ENCODE assay signal across 8 cellular contexts in genomic region chr6:2733324-2733723, GRCh38. TPM values are rescaled to one million over a fixed set of nuclear protein-coding genes. Genes with fewer than 3 reads are reported as not detected.
DNase-seq lines count a peak whose midpoint lies in the region; ATAC-seq and TF ChIP-seq lines count a peak whose summit lies in the region.

No MANE protein-coding gene starts in this region.

- no peak overlapping the region for H3K4me3 ChIP-seq in gastroesophageal sphincter
- no peak overlapping the region for H3K4me3 ChIP-seq in mesendoderm (ENCODE audit: low read length)

- no peaks in the 10 kb centered on the region for H3K79me2 ChIP-seq in mesendoderm (ENCODE audit: control insufficient read depth, insufficient read depth, low read length)

- no peak overlapping the region for H3K4me2 ChIP-seq in mesendoderm (ENCODE audit: low read length)

- no peaks in the 10 kb centered on the region for H3K79me1 ChIP-seq in mesendoderm (ENCODE audit: low read length)

- TF ChIP-seq EP300 in gastroesophageal sphincter (IDR thresholded peaks at IDR 0.05), result no peak

- WGBS in gastroesophageal sphincter (ENCODE audit: low coverage in 1 of 2), 2 donors, result 57 to 89% methylated on average over 5 of the region's 5 CpGs
- no CpG with 5 or more reads among the region's 5 CpGs for whole genome bisulfite sequencing in mesendoderm (ENCODE audit: extremely low coverage, insufficient coverage, low lambda C conversion rate)

- no peak overlapping the region for H3K18ac ChIP-seq in mesendoderm (ENCODE audit: low read length)

- H3K4me1 ChIP-seq in gastroesophageal sphincter (peaks cover 0 to 49% (median 4%) of the 10 kb centered on the region in 3 donors), mesendoderm (ENCODE audit: control insufficient read depth, low read depth, low read length) (peaks cover 3% of the 10 kb centered on the region)

- no peaks in the 10 kb centered on the region for H3K27me3 ChIP-seq in gastroesophageal sphincter
- H3K27me3 ChIP-seq in mesendoderm (ENCODE audit: insufficient read depth, low read length, poor library complexity), result no peaks in the 10 kb centered on the region

- no peak overlapping the region for H2BK120ac ChIP-seq in mesendoderm (ENCODE audit: low read depth, low read length)

- no peak overlapping the region for H3K56ac ChIP-seq in mesendoderm (ENCODE audit: low read length)

- H4K8ac ChIP-seq in mesendoderm (ENCODE audit: low read depth, low read length), result no peak overlapping the region

- H3K36me3 Mint-ChIP-seq in chondrocyte (ENCODE audit: low read depth), result no peaks in the 10 kb centered on the region

- H3K4me1 Mint-ChIP-seq in chondrocyte (ENCODE audit: low read depth), result peaks cover 20% of the 10 kb centered on the region

- TF ChIP-seq CTCF in gastroesophageal sphincter (IDR thresholded peaks at IDR 0.05) (no peak), chondrocyte (IDR thresholded peaks at IDR 0.05) (no peak)

- H3K4ac ChIP-seq in mesendoderm (ENCODE audit: low read depth, low read length), result no peak overlapping the region

- TF ChIP-seq POLR2A in gastroesophageal sphincter (IDR thresholded peaks at IDR 0.05), result no peak

- no peaks in the 10 kb centered on the region for H3K9me3 Mint-ChIP-seq in chondrocyte (ENCODE audit: low read depth)

- H3K4me3 Mint-ChIP-seq in chondrocyte (ENCODE audit: unreplicated experiment), result no peak overlapping the region

- H3K27ac ChIP-seq in gastroesophageal sphincter, result peak overlapping the region in 2 of 4 donors; percentile 5 to 54
- no peak overlapping the region for H3K27ac ChIP-seq in mesendoderm (ENCODE audit: low read depth, low read length)

- H3K23ac ChIP-seq in mesendoderm (ENCODE audit: low read length), result no peak overlapping the region

- H3K9ac ChIP-seq in mesendoderm (ENCODE audit: low read length), result no peak overlapping the region

- ATAC-seq in GM18868 (IDR thresholded peaks at IDR 0.05; ENCODE audit: unreplicated experiment) (peak; percentile 97), HG02885 (IDR thresholded peaks at IDR 0.05; ENCODE audit: poor library complexity, unreplicated experiment) (peak; percentile 96), gastroesophageal sphincter (peak; percentile 79)

- DNase-seq in RKO (ENCODE audit: low spot score) (peak; percentile 50), LoVo (ENCODE audit: low spot score) (no peak), chondrocyte (ENCODE audit: low spot score) (no peak), mesendoderm (no peak)
- DNase-seq in stimulated activated CD8-positive, alpha-beta memory T cell treated with anti-CD3 and anti-CD28 coated beads, Interleukin-4, amount 100 ng/mL, for 24 hours (ENCODE audit: low read depth), result peak; percentile 9

- H2BK15ac ChIP-seq in mesendoderm (replicated peaks; ENCODE audit: low read depth), result no peak overlapping the region

- no peak overlapping the region for H2BK5ac ChIP-seq in mesendoderm (ENCODE audit: low read length)

- H3K36me3 ChIP-seq in gastroesophageal sphincter, result no peaks in the 10 kb centered on the region
- no peaks in the 10 kb centered on the region for H3K36me3 ChIP-seq in mesendoderm (ENCODE audit: control insufficient read depth, insufficient read depth, low read length)

- H3K27me3 Mint-ChIP-seq in chondrocyte (ENCODE audit: low read depth), result no peaks in the 10 kb centered on the region

- H3K9me3 ChIP-seq in gastroesophageal sphincter, result no peaks in the 10 kb centered on the region

- H2AK5ac ChIP-seq in mesendoderm (ENCODE audit: low read length), result no peak overlapping the region

- H3K27ac Mint-ChIP-seq in chondrocyte (ENCODE audit: unreplicated experiment), result no peak overlapping the region

- H4K5ac ChIP-seq in mesendoderm (ENCODE audit: low read length), result no peak overlapping the region

RNA-seq across cellular contexts. Expression of gene MYLK4, which starts 17.4 kb away (rescaled TPM):
- total RNA-seq in gastroesophageal sphincter (1 to 10 TPM in 1 of 4 donors, under 1 TPM in 3; 0.31 to 1.2 (median 0.56) TPM), chondrocyte (0.99 to 1.1 TPM (median 1.00 TPM) in 3 replicates)
- 0.10 TPM for polyA plus RNA-seq in mesendoderm (2013, experiment 1 of 2)
- 0.08 TPM for polyA plus RNA-seq in mesendoderm (2013, experiment 2 of 2)

RNA-seq across cellular contexts. Expression of gene WRNIP1, which starts 31.9 kb away (rescaled TPM):
- total RNA-seq in gastroesophageal sphincter, result 10 to 100 TPM; 48.1 to 66.1 (median 57.1) TPM
- total RNA-seq in chondrocyte, result 34.0 to 36.1 TPM (median 34.6 TPM) in 3 replicates
- polyA plus RNA-seq in mesendoderm (2013, experiment 1 of 2), result 34.4 TPM
- 35.4 TPM for polyA plus RNA-seq in mesendoderm (2013, experiment 2 of 2)

Comparison
In these comparisons a context has a peak if more than half of its experiments do, and no peak if none do; other contexts are left out.
1. DNase-seq: peak in RKO (single experiment) and stimulated activated CD8-positive, alpha-beta memory T cell treated with anti-CD3 and anti-CD28 coated beads, Interleukin-4, amount 100 ng/mL, for 24 hours (single experiment); none in LoVo (single experiment), chondrocyte (single experiment) and mesendoderm (single experiment).
2. Peak in every context shown above with its lines, with median percentiles within 50 percentile points of each other: ATAC-seq.